8 cellular contexts compared by ENCODE assay signal in the genomic region with DNA sequence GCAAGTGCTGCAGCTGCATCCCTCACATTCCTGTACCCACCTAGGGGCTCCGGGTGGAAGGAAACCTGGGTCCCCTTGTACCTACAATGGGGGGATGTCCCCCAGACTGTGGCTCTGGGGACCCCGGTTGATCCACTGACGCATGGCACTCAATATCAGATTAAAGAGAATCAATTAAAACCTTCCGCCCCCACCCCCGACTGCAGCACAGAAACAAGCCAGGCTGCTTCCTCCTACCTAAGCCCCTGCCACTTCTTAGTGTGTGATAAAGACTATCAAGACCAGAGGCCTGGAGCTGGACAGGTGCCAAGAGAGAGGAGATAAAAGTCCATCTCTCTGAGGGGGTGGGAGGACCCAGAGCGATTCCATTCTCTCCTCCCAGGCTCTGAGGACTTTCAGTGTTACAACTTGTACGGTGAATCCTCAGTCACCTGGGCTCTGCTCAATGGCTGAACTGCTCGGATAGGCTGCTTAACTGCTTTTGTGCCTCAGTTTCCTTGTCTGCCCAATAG. TPM values are rescaled to one million over a fixed set of nuclear protein-coding genes. Genes with fewer than 3 reads are reported as not detected.
DNase-seq lines count a peak whose midpoint lies in the region; ATAC-seq and TF ChIP-seq lines count a peak whose summit lies in the region.

No MANE protein-coding gene starts in this region.

- H3K27me3 ChIP-seq in right atrium auricular region (no peaks in the 10 kb centered on the region), liver (ENCODE audit: control insufficient read depth in 4 of 4, insufficient read depth in 4 of 4, low read length in 3 of 4) (no peaks in the 10 kb centered on the region), vagina (no peaks in the 10 kb centered on the region)

- no peaks in the 10 kb centered on the region for H3K9me3 Mint-ChIP-seq in activated naive CD8-positive, alpha-beta T cell treated with anti-CD3 and anti-CD28 coated beads, Interleukin-2, amount 50 U/mL, for 24 hours

- WGBS in liver, result 32% methylated on average over 8 of the region's 8 CpGs

- TF ChIP-seq CTCF in right atrium auricular region (IDR thresholded peaks at IDR 0.05) (no peak), liver (IDR thresholded peaks at IDR 0.05; ENCODE audit: low read depth, low read length, missing input control) (no peak), vagina (IDR thresholded peaks at IDR 0.05) (no peak)

- peak overlapping the region; percentile 94 for H3K27ac Mint-ChIP-seq in activated naive CD8-positive, alpha-beta T cell treated with anti-CD3 and anti-CD28 coated beads, Interleukin-2, amount 50 U/mL, for 24 hours

- H3K36me3 Mint-ChIP-seq in activated naive CD8-positive, alpha-beta T cell treated with anti-CD3 and anti-CD28 coated beads, Interleukin-2, amount 50 U/mL, for 24 hours (ENCODE audit: low read depth), result peaks cover 2% of the 10 kb centered on the region

- H3K27ac ChIP-seq in right atrium auricular region (peak overlapping the region; percentile 91 to 99), liver (ENCODE audit: low read depth in 1 of 2, low read length in 2 of 2) (peak overlapping the region; percentile 78 to 92), vagina (peak overlapping the region; percentile 85)

- intact Hi-C loops in Right ventricle myocardium superior (cut with DNase I), result loop anchor here (1.0 kb wide), 1 partner anchor 36 kb away; a partner anchor contains a TSS
- intact Hi-C loops in vagina (cut with DNase I), result loop anchor here (2.0 kb wide), 1 partner anchor 36 kb away; a partner anchor contains a TSS

- H3K36me3 ChIP-seq in right atrium auricular region (peaks cover 14% of the 10 kb centered on the region), liver (ENCODE audit: control insufficient read depth in 4 of 4, insufficient read depth in 3 of 4, low read depth in 1 of 4, low read length in 3 of 4) (no peaks in the 10 kb centered on the region), vagina (no peaks in the 10 kb centered on the region)

- no peak overlapping the region for H3K4me3 Mint-ChIP-seq in activated naive CD8-positive, alpha-beta T cell treated with anti-CD3 and anti-CD28 coated beads, Interleukin-2, amount 50 U/mL, for 24 hours

- H3K4me1 ChIP-seq in right atrium auricular region, result peaks cover 0 to 100% of the 10 kb centered on the region in 2 donors
- H3K4me1 ChIP-seq in liver (ENCODE audit: control insufficient read depth in 4 of 4, insufficient read depth in 4 of 4, low read length in 3 of 4), result peaks cover 19 to 79% (median 68%) of the 10 kb centered on the region in 4 donors
- peaks cover 92% of the 10 kb centered on the region for H3K4me1 ChIP-seq in vagina

- no peak for TF ChIP-seq RAD21 in liver (IDR thresholded peaks at IDR 0.05)

- H3K4me1 Mint-ChIP-seq in activated naive CD8-positive, alpha-beta T cell treated with anti-CD3 and anti-CD28 coated beads, Interleukin-2, amount 50 U/mL, for 24 hours, result peaks cover 87% of the 10 kb centered on the region

- peak overlapping the region; percentile 14 to 38 for H3K9ac ChIP-seq in liver (ENCODE audit: low read depth in 1 of 2, low read length in 2 of 2)

- H3K4me3 ChIP-seq in right atrium auricular region (peak overlapping the region in 1 of 2 donors; percentile 15), liver (ENCODE audit: low read depth in 1 of 3, low read length in 3 of 3) (no peak overlapping the region), vagina (peak overlapping the region in 1 of 2 donors; percentile 28)

- no peak for TF ChIP-seq POLR2A in vagina (IDR thresholded peaks at IDR 0.05)

- H3K9me3 ChIP-seq in right atrium auricular region (no peaks in the 10 kb centered on the region), liver (ENCODE audit: control insufficient read depth in 4 of 4, low read length in 3 of 4) (no peaks in the 10 kb centered on the region), vagina (no peaks in the 10 kb centered on the region)

- H3K27me3 Mint-ChIP-seq in activated naive CD8-positive, alpha-beta T cell treated with anti-CD3 and anti-CD28 coated beads, Interleukin-2, amount 50 U/mL, for 24 hours, result no peaks in the 10 kb centered on the region

- no peak for DNase-seq in right atrium auricular region (ENCODE audit: low spot score)
- DNase-seq in Right ventricle myocardium superior, result no peak
- DNase-seq in activated naive CD8-positive, alpha-beta T cell treated with anti-CD3 and anti-CD28 coated beads, Interleukin-2, amount 50 U/mL, for 24 hours, result no peak
- DNase-seq in vagina (ENCODE audit: extremely low spot score in 2 of 2), result no peak
- DNase-seq in GOT3 (lab: John Stamatoyannopoulos, UW), result no peak
- DNase-seq in foreskin melanocyte, result no peak

- ATAC-seq in Right ventricle myocardium superior (ENCODE audit: poor library complexity) (no peak), GM21515 (IDR thresholded peaks at IDR 0.05; ENCODE audit: unreplicated experiment) (no peak)
- ATAC-seq in activated naive CD8-positive, alpha-beta T cell treated with anti-CD3 and anti-CD28 coated beads, Interleukin-2, amount 50 U/mL, for 24 hours, result no peak

TF ChIP-seq in liver, 16 proteins besides CTCF, POLR2A, EP300 and RAD21:
- TF ChIP-seq, protein P1, sequence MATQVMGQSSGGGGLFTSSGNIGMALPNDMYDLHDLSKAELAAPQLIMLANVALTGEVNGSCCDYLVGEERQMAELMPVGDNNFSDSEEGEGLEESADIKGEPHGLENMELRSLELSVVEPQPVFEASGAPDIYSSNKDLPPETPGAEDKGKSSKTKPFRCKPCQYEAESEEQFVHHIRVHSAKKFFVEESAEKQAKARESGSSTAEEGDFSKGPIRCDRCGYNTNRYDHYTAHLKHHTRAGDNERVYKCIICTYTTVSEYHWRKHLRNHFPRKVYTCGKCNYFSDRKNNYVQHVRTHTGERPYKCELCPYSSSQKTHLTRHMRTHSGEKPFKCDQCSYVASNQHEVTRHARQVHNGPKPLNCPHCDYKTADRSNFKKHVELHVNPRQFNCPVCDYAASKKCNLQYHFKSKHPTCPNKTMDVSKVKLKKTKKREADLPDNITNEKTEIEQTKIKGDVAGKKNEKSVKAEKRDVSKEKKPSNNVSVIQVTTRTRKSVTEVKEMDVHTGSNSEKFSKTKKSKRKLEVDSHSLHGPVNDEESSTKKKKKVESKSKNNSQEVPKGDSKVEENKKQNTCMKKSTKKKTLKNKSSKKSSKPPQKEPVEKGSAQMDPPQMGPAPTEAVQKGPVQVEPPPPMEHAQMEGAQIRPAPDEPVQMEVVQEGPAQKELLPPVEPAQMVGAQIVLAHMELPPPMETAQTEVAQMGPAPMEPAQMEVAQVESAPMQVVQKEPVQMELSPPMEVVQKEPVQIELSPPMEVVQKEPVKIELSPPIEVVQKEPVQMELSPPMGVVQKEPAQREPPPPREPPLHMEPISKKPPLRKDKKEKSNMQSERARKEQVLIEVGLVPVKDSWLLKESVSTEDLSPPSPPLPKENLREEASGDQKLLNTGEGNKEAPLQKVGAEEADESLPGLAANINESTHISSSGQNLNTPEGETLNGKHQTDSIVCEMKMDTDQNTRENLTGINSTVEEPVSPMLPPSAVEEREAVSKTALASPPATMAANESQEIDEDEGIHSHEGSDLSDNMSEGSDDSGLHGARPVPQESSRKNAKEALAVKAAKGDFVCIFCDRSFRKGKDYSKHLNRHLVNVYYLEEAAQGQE (IDR thresholded peaks at IDR 0.05), result no peak
- TF ChIP-seq, protein P2, sequence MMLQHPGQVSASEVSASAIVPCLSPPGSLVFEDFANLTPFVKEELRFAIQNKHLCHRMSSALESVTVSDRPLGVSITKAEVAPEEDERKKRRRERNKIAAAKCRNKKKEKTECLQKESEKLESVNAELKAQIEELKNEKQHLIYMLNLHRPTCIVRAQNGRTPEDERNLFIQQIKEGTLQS (IDR thresholded peaks at IDR 0.05), result no peak
- TF ChIP-seq HNF4G (IDR thresholded peaks at IDR 0.05), result no peak
- no peak for TF ChIP-seq JUND (IDR thresholded peaks at IDR 0.05)
- no peak for TF ChIP-seq GABPA (IDR thresholded peaks at IDR 0.05 in 1 of 2, conservative IDR thresholded peaks at IDR 0.05 in 1 of 2)

RNA-seq across cellular contexts. Expression of a gene that starts 28.2 kb away (rescaled TPM):
- total RNA-seq in right atrium auricular region, result 1,000 to 10,000 TPM in 1 of 2 donors, 100 to 1,000 TPM in 1; 846 to 1,862 TPM
- 693 TPM for total RNA-seq in Right ventricle myocardium superior
- total RNA-seq in liver, result 1,000 to 10,000 TPM; 1,321 to 1,770 TPM
- 1,000 to 10,000 TPM in 1 of 2 donors, 100 to 1,000 TPM in 1; 472 to 1,306 TPM for polyA plus RNA-seq in liver
- total RNA-seq in vagina, result 2,837 TPM

RNA-seq across cellular contexts. Expression of a gene that starts 34.6 kb away (rescaled TPM):
- 10 to 100 TPM; 28.3 to 36.0 TPM for total RNA-seq in right atrium auricular region
- 30.5 TPM for total RNA-seq in Right ventricle myocardium superior
- 10 to 100 TPM; 38.0 to 78.6 TPM for total RNA-seq in liver
- polyA plus RNA-seq in liver, result 10 to 100 TPM in 1 of 2 donors, 1 to 10 TPM in 1; 7.3 to 13.7 TPM
- 62.6 TPM for total RNA-seq in vagina

RNA-seq across cellular contexts. Expression of a gene that starts 36.4 kb away (rescaled TPM):
- 10 to 100 TPM; 34.7 to 76.7 TPM for total RNA-seq in right atrium auricular region
- total RNA-seq in Right ventricle myocardium superior, result 47.1 TPM
- total RNA-seq in liver, result 10 to 100 TPM in 1 of 2 donors, 1 to 10 TPM in 1; 6.0 to 13.1 TPM
- 10 to 100 TPM; 12.0 to 12.6 TPM for polyA plus RNA-seq in liver
- total RNA-seq in vagina, result 95.3 TPM
